Comparison of ENCODE assay signal across 18 cellular contexts in genomic region chr10:59991117-59991516, GRCh38.
DNase-seq lines count a peak whose midpoint lies in the region; ATAC-seq and TF ChIP-seq lines count a peak whose summit lies in the region.
"Had no signal": no experiment of that assay in that cellular context is flagged by ENCODE, and none has a peak within 500 bp of the region (broad histone marks: within the 10 kb centered on the region; RNA-seq: fewer than 3 reads in every experiment).

No MANE protein-coding gene starts in this region.

- H3K4me3 Mint-ChIP-seq in activated CD8-positive, alpha-beta T cell treated with anti-CD3 and anti-CD28 coated beads, Interleukin-2, amount 10 ng/mL, durations not matched to agents 7 days and 5 days, result no peak overlapping the region

- H3K36me3 ChIP-seq in SU-DHL-6 (ENCODE audit: low read length), result no peaks in the 10 kb centered on the region
- H3K36me3 ChIP-seq: Peyer's patch had no signal

- peak; percentile 94 for DNase-seq in DMS53 (lab: John Stamatoyannopoulos, UW)
- peak; percentile 71 for DNase-seq in NCI-H2029 (lab: John Stamatoyannopoulos, UW)
- DNase-seq in left colon, result no peak
- no peak for DNase-seq in activated CD8-positive, alpha-beta T cell treated with anti-CD3 and anti-CD28 coated beads, Interleukin-2, amount 10 ng/mL, durations not matched to agents 7 days and 5 days
- no peak for DNase-seq in SIG-M5 treated with dmso at 0.1 percent for 504 hours (lab: John Stamatoyannopoulos, UW; ENCODE audit: unreplicated experiment)
- no peak for DNase-seq in DMS114 treated with DMSO at 0.1 percent for 48 hours (lab: John Stamatoyannopoulos, UW; ENCODE audit: unreplicated experiment)
- DNase-seq: activated CD4-positive, CD25-positive, alpha-beta regulatory T cell treated with anti-CD3 and anti-CD28 coated beads, Interleukin-2, amount 50 U/mL, for 72 hours; aorta; dorsolateral prefrontal cortex; EL; NCI-H2081 treated with DMSO at 0.1 percent for 48 hours; psoas muscle; stimulated activated CD8-positive, alpha-beta memory T cell treated with anti-CD3 and anti-CD28 coated beads, Interleukin-4, amount 100 ng/mL, for 48 hours had no signal

- H4K20me1 ChIP-seq in SU-DHL-6 (ENCODE audit: low read depth, low read length), result no peaks in the 10 kb centered on the region

- intact Hi-C loops in left colon (cut with DNase I, micrococcal nuclease), result no loop called here

- H3K4me1 Mint-ChIP-seq in activated CD8-positive, alpha-beta T cell treated with anti-CD3 and anti-CD28 coated beads, Interleukin-2, amount 10 ng/mL, durations not matched to agents 7 days and 5 days (ENCODE audit: low read depth), result peaks cover 7% of the 10 kb centered on the region

- H3K9me2 ChIP-seq in SU-DHL-6 (replicated peaks; ENCODE audit: insufficient read depth, low read length), result no peaks in the 10 kb centered on the region

- POLR2A ChIA-PET in activated CD8-positive, alpha-beta T cell treated with anti-CD3 and anti-CD28 coated beads, Interleukin-2, amount 10 ng/mL, durations not matched to agents 7 days and 5 days (lab: Charles Lee), result no interaction called here

- no peaks in the 10 kb centered on the region for H3F3A ChIP-seq in SU-DHL-6 (ENCODE audit: insufficient read depth)

- H2AFZ ChIP-seq in SU-DHL-6 (ENCODE audit: low read depth, low read length, severe bottlenecking), result no peak overlapping the region

- no peak overlapping the region for H3K4me3 ChIP-seq in SU-DHL-6 (ENCODE audit: insufficient read depth, low read length, poor library complexity, severe bottlenecking)
- H3K4me3 ChIP-seq: dorsolateral prefrontal cortex, psoas muscle had no signal

- no peaks in the 10 kb centered on the region for H3K27me3 ChIP-seq in SU-DHL-6 (ENCODE audit: low read length)
- H3K27me3 ChIP-seq: dorsolateral prefrontal cortex, Peyer's patch had no signal

- no peak overlapping the region for H3K27ac Mint-ChIP-seq in activated CD8-positive, alpha-beta T cell treated with anti-CD3 and anti-CD28 coated beads, Interleukin-2, amount 10 ng/mL, durations not matched to agents 7 days and 5 days
- H3K27ac Mint-ChIP-seq: T-cell had no signal

- H3K9me3 ChIP-seq in SU-DHL-6 (ENCODE audit: insufficient read depth, low read length), result no peaks in the 10 kb centered on the region
- H3K9me3 ChIP-seq: Peyer's patch, psoas muscle had no signal

- H3K9ac ChIP-seq in SU-DHL-6 (ENCODE audit: low read length), result no peak overlapping the region

- H3K27me3 Mint-ChIP-seq in activated CD8-positive, alpha-beta T cell treated with anti-CD3 and anti-CD28 coated beads, Interleukin-2, amount 10 ng/mL, durations not matched to agents 7 days and 5 days (ENCODE audit: low read depth), result peaks cover 17% of the 10 kb centered on the region

- CTCF ChIA-PET in activated CD8-positive, alpha-beta T cell treated with anti-CD3 and anti-CD28 coated beads, Interleukin-2, amount 10 ng/mL, durations not matched to agents 7 days and 5 days (lab: Charles Lee), result no interaction called here

- ATAC-seq in left colon (peak; percentile 74), GM18909 (IDR thresholded peaks at IDR 0.05; ENCODE audit: poor library complexity, unreplicated experiment) (no peak)
- ATAC-seq in activated CD8-positive, alpha-beta T cell treated with anti-CD3 and anti-CD28 coated beads, Interleukin-2, amount 10 ng/mL, durations not matched to agents 7 days and 5 days, result no peak

- H3K79me2 ChIP-seq in SU-DHL-6 (ENCODE audit: insufficient read depth, low read length), result no peaks in the 10 kb centered on the region

- no peaks in the 10 kb centered on the region for H3K9me3 Mint-ChIP-seq in activated CD8-positive, alpha-beta T cell treated with anti-CD3 and anti-CD28 coated beads, Interleukin-2, amount 10 ng/mL, durations not matched to agents 7 days and 5 days (ENCODE audit: insufficient read depth)
- H3K9me3 Mint-ChIP-seq: IgD-negative memory B cell, T-cell had no signal

- no peak overlapping the region for H3K27ac ChIP-seq in SU-DHL-6 (ENCODE audit: low read depth, low read length)
- H3K27ac ChIP-seq: dorsolateral prefrontal cortex, psoas muscle had no signal

- H3K36me3 Mint-ChIP-seq in activated CD8-positive, alpha-beta T cell treated with anti-CD3 and anti-CD28 coated beads, Interleukin-2, amount 10 ng/mL, durations not matched to agents 7 days and 5 days (ENCODE audit: low read depth), result no peaks in the 10 kb centered on the region
- H3K36me3 Mint-ChIP-seq: IgD-negative memory B cell, T-cell had no signal

- no peak for TF ChIP-seq CTCF in SU-DHL-6 (IDR thresholded peaks at IDR 0.05; ENCODE audit: insufficient read depth, low read length, poor library complexity, severe bottlenecking)

- H3K4me2 ChIP-seq in SU-DHL-6 (ENCODE audit: low read depth, low read length, poor library complexity, severe bottlenecking), result peak overlapping the region; percentile 54

Comparison
In these comparisons a context has a peak if more than half of its experiments do, and no peak if none do; other contexts are left out.
1. DNase-seq: peak in DMS53 (single experiment) and NCI-H2029 (single experiment); none in left colon (0 of 2), activated CD8-positive, alpha-beta T cell treated with anti-CD3 and anti-CD28 coated beads, Interleukin-2, amount 10 ng/mL, durations not matched to agents 7 days and 5 days (single experiment), SIG-M5 treated with dmso at 0.1 percent for 504 hours (single experiment) and DMS114 treated with DMSO at 0.1 percent for 48 hours (single experiment).